Comparison of ENCODE assay signal across 7 cellular contexts in genomic region chr16:70523013-70523620, GRCh38.
DNase-seq lines count a peak whose midpoint lies in the region; ATAC-seq lines count a peak whose summit lies in the region.

Gene COG4 (minus strand): TSS chr16:70523554. CDS start chr16:70523543, 11 bp downstream.

- DNase-seq in NCI-H226, result peak; percentile 66
- peak; percentile 89 for DNase-seq in activated CD4-positive, CD25-positive, alpha-beta regulatory T cell treated with anti-CD3 and anti-CD28 coated beads, Interleukin-2, amount 50 U/mL, for 72 hours
- peak; percentile 80 to 83 for DNase-seq in central memory CD8-positive, alpha-beta T cell (ENCODE audit: low spot score in 2 of 2)
- DNase-seq in islet precursor cell, result peak; percentile 87
- peak; percentile 84 to 89 (median 88) for DNase-seq in stimulated activated CD4-positive, alpha-beta T cell treated with anti-CD3 and anti-CD28 coated beads, Interleukin-12 subunit alpha, Interleukin-12 subunit beta, amount 100 ng/mL, for 48 hours (ENCODE audit: low read depth in 2 of 3, low spot score in 1 of 3)

- H3K36me3 Mint-ChIP-seq in central memory CD8-positive, alpha-beta T cell (ENCODE audit: insufficient read depth), result peaks cover 50% of the 10 kb centered on the region

- H3K4me1 Mint-ChIP-seq in central memory CD8-positive, alpha-beta T cell, result peaks cover 61% of the 10 kb centered on the region

- ATAC-seq in GM18498 (IDR thresholded peaks at IDR 0.05; ENCODE audit: unreplicated experiment), result peak; percentile 70
- ATAC-seq in HG02973 (IDR thresholded peaks at IDR 0.05; ENCODE audit: unreplicated experiment), result peak; percentile 46
- peak; percentile 61 for ATAC-seq in central memory CD8-positive, alpha-beta T cell (replicated peaks; ENCODE audit: extremely low read depth, poor library complexity, severe bottlenecking)

- no peaks in the 10 kb centered on the region for H3K27me3 Mint-ChIP-seq in central memory CD8-positive, alpha-beta T cell

- H3K4me3 Mint-ChIP-seq in central memory CD8-positive, alpha-beta T cell, result peak within 1 kb of the TSS; percentile 95

- no peaks in the 10 kb centered on the region for H3K9me3 Mint-ChIP-seq in central memory CD8-positive, alpha-beta T cell

- H3K27ac Mint-ChIP-seq in central memory CD8-positive, alpha-beta T cell (ENCODE audit: low read depth), result peak within 1 kb of the TSS; percentile 99

Comparison
In these comparisons a context has a peak if more than half of its experiments do, and no peak if none do; other contexts are left out.
1. Peak in every context shown above with its lines: DNase-seq and ATAC-seq.